In the genomic region with DNA sequence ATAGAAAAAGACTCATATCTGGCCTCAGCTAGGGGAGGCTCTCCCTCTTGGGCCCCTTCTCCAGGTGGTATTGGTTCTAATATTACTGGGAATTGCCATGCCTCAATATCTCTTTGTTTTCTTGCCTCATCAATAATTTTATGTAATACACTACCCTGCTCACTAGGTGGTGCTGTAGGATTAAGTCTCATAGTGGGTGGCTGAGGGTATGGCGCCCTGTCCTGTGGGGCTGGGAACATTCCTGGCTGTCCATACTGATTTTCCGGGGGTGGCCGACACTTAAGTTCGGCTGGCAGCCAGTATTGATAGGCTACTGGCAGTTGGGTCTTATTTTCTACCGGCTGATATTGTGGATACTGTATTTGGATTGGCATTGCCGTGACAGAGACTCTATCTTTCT, we compare ENCODE assay signal across 8 cellular contexts. TPM values are rescaled to one million over a fixed set of nuclear protein-coding genes. Genes with fewer than 3 reads are reported as not detected.
DNase-seq lines count a peak whose midpoint lies in the region; ATAC-seq and TF ChIP-seq lines count a peak whose summit lies in the region.

No MANE protein-coding gene starts in this region.

- H3K4me3 ChIP-seq in GM23248 (no peak overlapping the region), mucosa of descending colon (no peak overlapping the region), vagina (no peak overlapping the region)

- peaks cover 5% of the 10 kb centered on the region; the same call in 1 of the 2 replicates for H3F3A ChIP-seq in GM23248 (ENCODE audit: insufficient read depth)

- H3K27ac Mint-ChIP-seq in CD14-positive monocyte, result peak overlapping the region in 1 of 7 donors; percentile 47
- H3K27ac Mint-ChIP-seq in immature natural killer cell, result no peak overlapping the region
- H3K27ac Mint-ChIP-seq in activated T-helper 2 cell treated with anti-CD3 and anti-CD28 coated beads, Interferon-gamma antibody, Interleukin-2, Interleukin-4, amounts not matched to agents 10 μg/mL and 5 μg/mL and 100 μg/mL, durations not matched to agents 14 hours and 24 hours and 36 hours, result no peak overlapping the region

- TF ChIP-seq CTCF in CD14-positive monocyte (IDR thresholded peaks at IDR 0.05) (peak; percentile 73), mucosa of descending colon (IDR thresholded peaks at IDR 0.05) (no peak), vagina (IDR thresholded peaks at IDR 0.05) (no peak)

- H3K27me3 ChIP-seq in GM23248 (replicated peaks; ENCODE audit: insufficient read depth) (no peaks in the 10 kb centered on the region), vagina (no peaks in the 10 kb centered on the region)

- no peaks in the 10 kb centered on the region; the same call in 1 of the 2 replicates for H3K79me2 ChIP-seq in GM23248 (ENCODE audit: insufficient read depth)

- no peaks in the 10 kb centered on the region for H3K9me2 ChIP-seq in GM23248 (ENCODE audit: insufficient read depth)

- H3K27me3 Mint-ChIP-seq in CD14-positive monocyte (ENCODE audit: low read depth in 3 of 3), result no peaks in the 10 kb centered on the region
- H3K27me3 Mint-ChIP-seq in immature natural killer cell (ENCODE audit: low read depth in 3 of 3), result no peaks in the 10 kb centered on the region
- H3K27me3 Mint-ChIP-seq in activated T-helper 2 cell treated with anti-CD3 and anti-CD28 coated beads, Interferon-gamma antibody, Interleukin-2, Interleukin-4, amounts not matched to agents 10 μg/mL and 5 μg/mL and 100 μg/mL, durations not matched to agents 14 hours and 24 hours and 36 hours (ENCODE audit: low read depth), result no peaks in the 10 kb centered on the region

- H3K9ac ChIP-seq in GM23248, result no peak overlapping the region

- H3K9me3 ChIP-seq in GM23248 (ENCODE audit: low read depth), result peaks cover 3% of the 10 kb centered on the region
- peaks cover 28% of the 10 kb centered on the region for H3K9me3 ChIP-seq in mucosa of descending colon
- peaks cover 17% of the 10 kb centered on the region for H3K9me3 ChIP-seq in vagina

- H2AFZ ChIP-seq in GM23248, result no peak overlapping the region

- 80 to 85% methylated on average over 6 of the region's 6 CpGs for WGBS in GM23248 (ENCODE audit: low coverage in 1 of 2, low lambda C conversion rate in 2 of 2, missing lambda C conversion rate in 2 of 2), 2 experiments

- no peak overlapping the region for H3K4me2 ChIP-seq in GM23248 (ENCODE audit: unreplicated experiment)

- no peaks in the 10 kb centered on the region for H4K20me1 ChIP-seq in GM23248 (ENCODE audit: insufficient read depth)

- H3K4me1 Mint-ChIP-seq in CD14-positive monocyte, result no peaks in the 10 kb centered on the region
- peaks cover 0 to 5% of the 10 kb centered on the region in 2 donors for H3K4me1 Mint-ChIP-seq in immature natural killer cell
- H3K4me1 Mint-ChIP-seq in activated T-helper 2 cell treated with anti-CD3 and anti-CD28 coated beads, Interferon-gamma antibody, Interleukin-2, Interleukin-4, amounts not matched to agents 10 μg/mL and 5 μg/mL and 100 μg/mL, durations not matched to agents 14 hours and 24 hours and 36 hours (ENCODE audit: low read depth), result no peaks in the 10 kb centered on the region

- DNase-seq in CD14-positive monocyte (ENCODE audit: low spot score) (no peak), GM23248 (peak; percentile 44), SK-MEL-5 (ENCODE audit: low read depth, low spot score) (peak; percentile 75), immature natural killer cell (peak in 2 of 3 donors; percentile 10 to 11), mucosa of descending colon (no peak), vagina (ENCODE audit: extremely low spot score in 2 of 2) (no peak)
- DNase-seq in activated T-helper 2 cell treated with anti-CD3 and anti-CD28 coated beads, Interferon-gamma antibody, Interleukin-2, Interleukin-4, amounts not matched to agents 10 μg/mL and 5 μg/mL and 100 μg/mL, durations not matched to agents 14 hours and 24 hours and 36 hours (ENCODE audit: low spot score), result no peak
- DNase-seq in activated effector memory CD4-positive, alpha-beta T cell treated with Interleukin-2 at 50 U/mL for 16 hours, result no peak

- no peak overlapping the region for H3K27ac ChIP-seq in GM23248
- H3K27ac ChIP-seq in vagina, result no peak overlapping the region

- in situ Hi-C loops in GM23248 (cut with MboI) (no loop called here), SK-MEL-5 (cut with HindIII; ENCODE audit: low pct_unique_long_range_greater_than_20kb, low sequenced_read_pairs) (no loop called here)

- H3K4me3 Mint-ChIP-seq in CD14-positive monocyte, result no peak overlapping the region
- no peak overlapping the region for H3K4me3 Mint-ChIP-seq in immature natural killer cell
- no peak overlapping the region for H3K4me3 Mint-ChIP-seq in activated T-helper 2 cell treated with anti-CD3 and anti-CD28 coated beads, Interferon-gamma antibody, Interleukin-2, Interleukin-4, amounts not matched to agents 10 μg/mL and 5 μg/mL and 100 μg/mL, durations not matched to agents 14 hours and 24 hours and 36 hours (ENCODE audit: low read depth)

- H3K9me3 Mint-ChIP-seq in CD14-positive monocyte, result peaks cover 19 to 28% (median 25%) of the 10 kb centered on the region in 7 donors
- peaks cover 10 to 27% (median 24%) of the 10 kb centered on the region in 6 donors for H3K9me3 Mint-ChIP-seq in immature natural killer cell
- peaks cover 31% of the 10 kb centered on the region for H3K9me3 Mint-ChIP-seq in activated T-helper 2 cell treated with anti-CD3 and anti-CD28 coated beads, Interferon-gamma antibody, Interleukin-2, Interleukin-4, amounts not matched to agents 10 μg/mL and 5 μg/mL and 100 μg/mL, durations not matched to agents 14 hours and 24 hours and 36 hours

- H3K36me3 ChIP-seq in GM23248 (ENCODE audit: low read depth) (peaks cover 54% of the 10 kb centered on the region), mucosa of descending colon (ENCODE audit: low read depth) (peaks cover 13% of the 10 kb centered on the region), vagina (peaks cover 12 to 55% of the 10 kb centered on the region in 2 donors)

- ATAC-seq in mucosa of descending colon, result no peak

- H3K36me3 Mint-ChIP-seq in CD14-positive monocyte, result peaks cover 81 to 86% of the 10 kb centered on the region in 2 donors
- H3K36me3 Mint-ChIP-seq in immature natural killer cell, result peaks cover 61 to 81% (median 64%) of the 10 kb centered on the region in 3 donors
- H3K36me3 Mint-ChIP-seq in activated T-helper 2 cell treated with anti-CD3 and anti-CD28 coated beads, Interferon-gamma antibody, Interleukin-2, Interleukin-4, amounts not matched to agents 10 μg/mL and 5 μg/mL and 100 μg/mL, durations not matched to agents 14 hours and 24 hours and 36 hours (ENCODE audit: low read depth), result peaks cover 82% of the 10 kb centered on the region

- no peak for TF ChIP-seq POLR2A in vagina (IDR thresholded peaks at IDR 0.05)

- intact Hi-C loops in CD14-positive monocyte (cut with micrococcal nuclease) (loop anchor here in 1 of 2 donors (5.0 kb wide), 1 partner anchor 432 kb away; no protein-coding TSS in a partner anchor), mucosa of descending colon (cut with DNase I, micrococcal nuclease) (no loop called here), vagina (cut with DNase I) (no loop called here)
- intact Hi-C loops in activated T-helper 2 cell treated with anti-CD3 and anti-CD28 coated beads, Interferon-gamma antibody, Interleukin-2, Interleukin-4, amounts not matched to agents 10 μg/mL and 5 μg/mL and 100 μg/mL, durations not matched to agents 14 hours and 24 hours and 36 hours (cut with micrococcal nuclease), result no loop called here

- no peaks in the 10 kb centered on the region for H3K4me1 ChIP-seq in GM23248 (ENCODE audit: insufficient read depth)
- H3K4me1 ChIP-seq in mucosa of descending colon (ENCODE audit: low read depth), result no peaks in the 10 kb centered on the region
- no peaks in the 10 kb centered on the region for H3K4me1 ChIP-seq in vagina

RNA-seq across cellular contexts. Expression of a gene that starts 9.0 kb away (rescaled TPM):
- polyA plus RNA-seq in CD14-positive monocyte (not detected), GM23248 (2016; fragmentation: Nextera tagmentation; extraction: Ambion mirVana) (not detected in 2 replicates), immature natural killer cell (not detected)
- not detected in 2 replicates for total RNA-seq in GM23248 (2014; rRNA removed; shearing (Covaris generic))
- total RNA-seq in SK-MEL-5 (2014; rRNA removed; shearing (Covaris generic)), result 0.40 and 0.87 TPM in 2 replicates
- not detected in 2 replicates for polyA plus RNA-seq in SK-MEL-5 (2015; cell fraction: cytosol; rRNA removed)
- polyA plus RNA-seq in SK-MEL-5 (2015; cell fraction: nucleus; rRNA removed), result 0.48 TPM in 1 of 2 replicates, not detected in the other
- total RNA-seq in mucosa of descending colon (1 to 10 TPM; 1.8 to 3.0 (median 2.7) TPM), vagina (1.5 TPM)
- 1.2 and 1.5 TPM in 2 replicates for total RNA-seq in activated T-helper 2 cell treated with anti-CD3 and anti-CD28 coated beads, Interferon-gamma antibody, Interleukin-2, Interleukin-4, amounts not matched to agents 10 μg/mL and 5 μg/mL and 100 μg/mL, durations not matched to agents 14 hours and 24 hours and 36 hours

RNA-seq across cellular contexts. Expression of a gene that starts 16.8 kb away (rescaled TPM):
- polyA plus RNA-seq in CD14-positive monocyte (100 to 1,000 TPM; 184 to 197 TPM), GM23248 (2016; fragmentation: Nextera tagmentation; extraction: Ambion mirVana) (267 and 278 TPM in 2 replicates), immature natural killer cell (100 to 1,000 TPM; 268 to 349 (median 271) TPM)
- total RNA-seq in GM23248 (2014; rRNA removed; shearing (Covaris generic)), result 76.8 and 113 TPM in 2 replicates
- total RNA-seq in SK-MEL-5 (2014; rRNA removed; shearing (Covaris generic)), result 332 and 364 TPM in 2 replicates
- 278 and 360 TPM in 2 replicates for polyA plus RNA-seq in SK-MEL-5 (2015; cell fraction: cytosol; rRNA removed)
- polyA plus RNA-seq in SK-MEL-5 (2015; cell fraction: nucleus; rRNA removed), result 189 and 199 TPM in 2 replicates
- total RNA-seq in mucosa of descending colon (10 to 100 TPM; 67.3 to 96.4 (median 81.6) TPM), vagina (74.4 TPM)
- 244 and 245 TPM in 2 replicates for total RNA-seq in activated T-helper 2 cell treated with anti-CD3 and anti-CD28 coated beads, Interferon-gamma antibody, Interleukin-2, Interleukin-4, amounts not matched to agents 10 μg/mL and 5 μg/mL and 100 μg/mL, durations not matched to agents 14 hours and 24 hours and 36 hours

RNA-seq across cellular contexts. Expression of a gene that starts 21.5 kb away (rescaled TPM):
- polyA plus RNA-seq in CD14-positive monocyte (not detected), GM23248 (2016; fragmentation: Nextera tagmentation; extraction: Ambion mirVana) (0.13 TPM in 1 of 2 replicates, not detected in the other), immature natural killer cell (not detected)
- 0.32 and 0.51 TPM in 2 replicates for total RNA-seq in GM23248 (2014; rRNA removed; shearing (Covaris generic))
- 0.08 and 0.32 TPM in 2 replicates for total RNA-seq in SK-MEL-5 (2014; rRNA removed; shearing (Covaris generic))
- polyA plus RNA-seq in SK-MEL-5 (2015; cell fraction: cytosol; rRNA removed), result 0.09 TPM in 1 of 2 replicates, not detected in the other
- 0.31 and 1.2 TPM in 2 replicates for polyA plus RNA-seq in SK-MEL-5 (2015; cell fraction: nucleus; rRNA removed)
- total RNA-seq in mucosa of descending colon (1 to 10 TPM; 1.1 to 2.3 (median 2.1) TPM), vagina (1.5 TPM)
- total RNA-seq in activated T-helper 2 cell treated with anti-CD3 and anti-CD28 coated beads, Interferon-gamma antibody, Interleukin-2, Interleukin-4, amounts not matched to agents 10 μg/mL and 5 μg/mL and 100 μg/mL, durations not matched to agents 14 hours and 24 hours and 36 hours, result 0.78 and 0.94 TPM in 2 replicates

RNA-seq across cellular contexts. Expression of a gene that starts 35.1 kb away (rescaled TPM):
- polyA plus RNA-seq in CD14-positive monocyte (not detected), GM23248 (2016; fragmentation: Nextera tagmentation; extraction: Ambion mirVana) (0.16 and 0.22 TPM in 2 replicates), immature natural killer cell (not detected)
- not detected in 2 replicates for total RNA-seq in GM23248 (2014; rRNA removed; shearing (Covaris generic))
- total RNA-seq in SK-MEL-5 (2014; rRNA removed; shearing (Covaris generic)), result 0.26 and 0.51 TPM in 2 replicates
- polyA plus RNA-seq in SK-MEL-5 (2015; cell fraction: cytosol; rRNA removed), result 0.19 TPM in 1 of 2 replicates, not detected in the other
- 3.4 and 4.1 TPM in 2 replicates for polyA plus RNA-seq in SK-MEL-5 (2015; cell fraction: nucleus; rRNA removed)
- total RNA-seq in mucosa of descending colon (1 to 10 TPM; 1.1 to 2.7 (median 2.4) TPM), vagina (6.1 TPM)
- total RNA-seq in activated T-helper 2 cell treated with anti-CD3 and anti-CD28 coated beads, Interferon-gamma antibody, Interleukin-2, Interleukin-4, amounts not matched to agents 10 μg/mL and 5 μg/mL and 100 μg/mL, durations not matched to agents 14 hours and 24 hours and 36 hours, result 0.60 and 0.62 TPM in 2 replicates

RNA-seq across cellular contexts. Expression of a gene that starts 46.8 kb away (rescaled TPM):
- polyA plus RNA-seq in CD14-positive monocyte, result not detected
- total RNA-seq in GM23248 (2014; rRNA removed; shearing (Covaris generic)), result not detected in 2 replicates
- not detected in 2 replicates for polyA plus RNA-seq in GM23248 (2016; fragmentation: Nextera tagmentation; extraction: Ambion mirVana)
- total RNA-seq in SK-MEL-5 (2014; rRNA removed; shearing (Covaris generic)), result not detected in 2 replicates
- polyA plus RNA-seq in SK-MEL-5 (2015; cell fraction: cytosol; rRNA removed), result not detected in 2 replicates
- not detected in 2 replicates for polyA plus RNA-seq in SK-MEL-5 (2015; cell fraction: nucleus; rRNA removed)
- polyA plus RNA-seq in immature natural killer cell, result not detected
- not detected for total RNA-seq in mucosa of descending colon
- total RNA-seq in vagina, result not detected
- 0.05 TPM in 1 of 2 replicates, not detected in the other for total RNA-seq in activated T-helper 2 cell treated with anti-CD3 and anti-CD28 coated beads, Interferon-gamma antibody, Interleukin-2, Interleukin-4, amounts not matched to agents 10 μg/mL and 5 μg/mL and 100 μg/mL, durations not matched to agents 14 hours and 24 hours and 36 hours

Comparison
In these comparisons a context has a peak if more than half of its experiments do, and no peak if none do; other contexts are left out.
1. DNase-seq: peak in GM23248 (single experiment), SK-MEL-5 (single experiment) and immature natural killer cell (2 of 3); none in CD14-positive monocyte (single experiment), mucosa of descending colon (0 of 3), vagina (0 of 2), activated T-helper 2 cell treated with anti-CD3 and anti-CD28 coated beads, Interferon-gamma antibody, Interleukin-2, Interleukin-4, amounts not matched to agents 10 μg/mL and 5 μg/mL and 100 μg/mL, durations not matched to agents 14 hours and 24 hours and 36 hours (single experiment) and activated effector memory CD4-positive, alpha-beta T cell treated with Interleukin-2 at 50 U/mL for 16 hours (single experiment).